26 cellular contexts compared by ENCODE assay signal in the genomic region with DNA sequence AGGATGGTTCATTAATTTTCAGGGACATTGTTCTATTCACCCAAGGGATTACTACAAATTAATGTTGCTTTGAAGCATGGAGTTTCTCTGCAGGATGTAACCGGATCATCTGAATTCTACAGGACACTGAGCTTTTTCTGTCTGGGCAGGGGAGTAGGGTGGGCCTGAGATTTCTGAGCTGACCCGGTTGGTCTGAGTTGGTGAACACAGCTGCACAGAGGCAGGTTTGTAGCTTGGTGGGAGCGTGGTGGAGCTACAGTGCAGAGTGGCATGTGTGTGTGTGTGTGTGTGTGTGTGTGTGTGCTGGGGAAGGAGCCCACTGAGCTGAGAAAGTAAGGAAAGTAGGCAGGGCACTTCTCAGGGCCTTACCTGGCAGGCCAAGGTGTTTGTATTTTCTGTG.
"Had no signal": no experiment of that assay in that cellular context is flagged by ENCODE, and none has a peak within 500 bp of the region (broad histone marks: within the 10 kb centered on the region; RNA-seq: fewer than 3 reads in every experiment).

No MANE protein-coding gene starts in this region.

- H3K36me3 Mint-ChIP-seq: naive B cell; naive thymus-derived CD8-positive, alpha-beta T cell; natural killer cell treated with Interleukin-12 subunit alpha and Interleukin-12 subunit beta and Interleukin-15 and Interleukin-18, amount 100 ng/mL, for 72 hours; stimulated activated naive B cell treated with anti-CD40 and anti-IgM and Interleukin-4, amounts not matched to agents 10 μg/mL and 1 μg/mL and 100 μg/mL, for 72 hours had no signal

- ATAC-seq: naive thymus-derived CD8-positive, alpha-beta T cell; pancreas; psoas muscle; stimulated activated naive B cell treated with anti-CD40 and anti-IgM and Interleukin-4, amounts not matched to agents 10 μg/mL and 1 μg/mL and 100 μg/mL, for 72 hours had no signal

- H3K4me3 Mint-ChIP-seq: naive B cell; naive thymus-derived CD8-positive, alpha-beta T cell; natural killer cell treated with Interleukin-12 subunit alpha and Interleukin-12 subunit beta and Interleukin-15 and Interleukin-18, amount 100 ng/mL, for 72 hours; neural crest cell; stimulated activated naive B cell treated with anti-CD40 and anti-IgM and Interleukin-4, amounts not matched to agents 10 μg/mL and 1 μg/mL and 100 μg/mL, for 72 hours; stimulated activated naive CD8-positive, alpha-beta T cell treated with anti-CD3 and anti-CD28 coated beads, Interleukin-15, Interleukin-2, amounts not matched to agents 100 ng/mL and 50 ng/mL, for 24 hours had no signal

- H3K4me3 ChIP-seq: pancreas, psoas muscle, right lobe of liver, skin epidermis, smooth muscle cell, spleen, stomach, thoracic aorta, thyroid gland, tibial nerve, upper lobe of left lung, vagina had no signal

- H3K27ac ChIP-seq: pancreas, psoas muscle, right lobe of liver, skin epidermis, stomach, thoracic aorta, tibial nerve, upper lobe of left lung, vagina had no signal

- H3K9me3 Mint-ChIP-seq: naive B cell; naive thymus-derived CD8-positive, alpha-beta T cell; natural killer cell treated with Interleukin-12 subunit alpha and Interleukin-12 subunit beta and Interleukin-15 and Interleukin-18, amount 100 ng/mL, for 72 hours; neural crest cell; stimulated activated naive B cell treated with anti-CD40 and anti-IgM and Interleukin-4, amounts not matched to agents 10 μg/mL and 1 μg/mL and 100 μg/mL, for 72 hours; stimulated activated naive CD8-positive, alpha-beta T cell treated with anti-CD3 and anti-CD28 coated beads, Interleukin-15, Interleukin-2, amounts not matched to agents 100 ng/mL and 50 ng/mL, for 24 hours had no signal

- H3K27ac Mint-ChIP-seq: natural killer cell treated with Interleukin-12 subunit alpha and Interleukin-12 subunit beta and Interleukin-15 and Interleukin-18, amount 100 ng/mL, for 72 hours; stimulated activated naive B cell treated with anti-CD40 and anti-IgM and Interleukin-4, amounts not matched to agents 10 μg/mL and 1 μg/mL and 100 μg/mL, for 72 hours; stimulated activated naive CD8-positive, alpha-beta T cell treated with anti-CD3 and anti-CD28 coated beads, Interleukin-15, Interleukin-2, amounts not matched to agents 100 ng/mL and 50 ng/mL, for 24 hours had no signal

- DNase-seq: naive B cell; naive thymus-derived CD8-positive, alpha-beta T cell; pancreas; psoas muscle; right cardiac atrium; spleen; stimulated activated CD4-positive, alpha-beta T cell treated with anti-CD3 and anti-CD28 coated beads, Interleukin-12 subunit alpha, Interleukin-12 subunit beta, amount 100 ng/mL, for 4 hours; stimulated activated CD4-positive, alpha-beta T cell treated with anti-CD3 and anti-CD28 coated beads, Interleukin-1b, Interleukin-23, amount 100 ng/mL, for 48 hours; stimulated activated CD4-positive, alpha-beta T cell treated with anti-CD3 and anti-CD28 coated beads, Interleukin-4, amount 100 ng/mL, for 1 hour; stimulated activated CD4-positive, alpha-beta T cell treated with anti-CD3 and anti-CD28 coated beads, Interleukin-4, amount 100 ng/mL, for 4 hours; stimulated activated CD8-positive, alpha-beta memory T cell treated with anti-CD3 and anti-CD28 coated beads, Interleukin-4, amount 100 ng/mL, for 48 hours; stimulated activated naive B cell treated with anti-CD40 and anti-IgM and Interleukin-4, amounts not matched to agents 10 μg/mL and 1 μg/mL and 100 μg/mL, for 72 hours; stimulated activated naive CD4-positive, alpha-beta T cell treated with Interleukin-2 at 50 U/mL for 16 hours; stomach; trophoblast cell; upper lobe of left lung had no signal

- H3K27me3 Mint-ChIP-seq: naive B cell; naive thymus-derived CD8-positive, alpha-beta T cell; natural killer cell treated with Interleukin-12 subunit alpha and Interleukin-12 subunit beta and Interleukin-15 and Interleukin-18, amount 100 ng/mL, for 72 hours; stimulated activated naive B cell treated with anti-CD40 and anti-IgM and Interleukin-4, amounts not matched to agents 10 μg/mL and 1 μg/mL and 100 μg/mL, for 72 hours had no signal
